1 cellular context compared by ENCODE assay signal in genomic region chr11:63862923-63863322, GRCh38.
TF ChIP-seq lines count a peak whose summit lies in the region.

No MANE protein-coding gene starts in this region.

TF ChIP-seq in endothelial cell of umbilical vein, 7 proteins besides CTCF, POLR2A, EP300 and RAD21:
- TF ChIP-seq EZH2 (IDR thresholded peaks at IDR 0.05; ENCODE audit: borderline replicate concordance, low read depth, low read length, severe bottlenecking) (no peak), MYC (IDR thresholded peaks at IDR 0.05; ENCODE audit: low read depth, low read length) (no peak), MAX (IDR thresholded peaks at IDR 0.05; ENCODE audit: insufficient read depth, insufficient read length) (no peak), JUN (IDR thresholded peaks at IDR 0.05; ENCODE audit: borderline replicate concordance, insufficient read depth, insufficient read length, low read depth) (no peak), FOS (IDR thresholded peaks at IDR 0.05; ENCODE audit: borderline replicate concordance, insufficient read depth, low read length) (no peak), GATA2 (IDR thresholded peaks at IDR 0.05; ENCODE audit: insufficient read depth, insufficient read length, low read depth, low read length) (no peak)
TF ChIP-seq in endothelial cell of umbilical vein: peak in this region for 0.
